ENCODE assay signal across 1 cellular context in the genomic region with DNA sequence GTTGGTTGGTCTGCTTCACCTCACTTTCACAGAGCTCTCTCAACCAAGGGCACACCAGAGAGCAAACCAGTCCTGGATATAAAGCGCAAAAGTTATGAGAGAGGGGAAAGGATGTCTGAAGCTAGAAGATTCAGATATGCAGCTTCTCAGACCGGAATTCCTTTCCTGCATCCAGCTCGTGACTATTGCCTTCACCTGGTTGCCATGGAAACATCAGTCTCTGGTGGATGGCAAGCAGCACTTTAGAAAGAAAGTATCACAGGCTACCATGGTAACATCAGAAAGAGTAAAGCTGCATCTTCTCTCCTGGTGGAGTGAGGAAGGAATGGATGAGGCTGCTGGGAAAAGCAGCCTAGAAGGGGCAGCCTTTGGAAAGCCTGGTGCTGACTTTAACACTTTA.
A peak's percentile ranks its signal among the peaks of the same experiment; 100 is the strongest.
TF ChIP-seq lines count a peak whose summit lies in the region.

No MANE protein-coding gene starts in this region.

TF ChIP-seq in HepG2, 621 proteins besides CTCF, POLR2A, EP300 and RAD21:
- TF ChIP-seq ZC3H13 (CRISPR knock-in tag; IDR thresholded peaks at IDR 0.05) (no peak), RFX1 (IDR thresholded peaks at IDR 0.05) (peak; percentile 62; the same call in 1 of the 2 replicates), KLF13 (CRISPR knock-in tag; IDR thresholded peaks at IDR 0.05) (no peak), ZNF570 (CRISPR knock-in tag; IDR thresholded peaks at IDR 0.05; ENCODE audit: borderline replicate concordance) (no peak), THAP11 (CRISPR knock-in tag; IDR thresholded peaks at IDR 0.05) (no peak), KLF12 (CRISPR knock-in tag; IDR thresholded peaks at IDR 0.05; ENCODE audit: borderline replicate concordance) (no peak), ZNF850 (CRISPR knock-in tag; conservative IDR thresholded peaks at IDR 0.05) (no peak), RFX3 (CRISPR knock-in tag; IDR thresholded peaks at IDR 0.05) (0 out of 2 replicates have a peak, but pooled peaks have one; percentile 26), POLR2AphosphoS5 (IDR thresholded peaks at IDR 0.05; ENCODE audit: low read depth, low read length) (no peak), MAFK (conservative IDR thresholded peaks at IDR 0.05 in 1 of 2, IDR thresholded peaks at IDR 0.05 in 1 of 2; ENCODE audit: low read length in 2 of 2) (no peak)
TF ChIP-seq in HepG2: peak in this region for 2.
